1 cellular context compared by ENCODE assay signal in genomic region chr11:12853652-12854296, GRCh38.
TF ChIP-seq lines count a peak whose summit lies in the region.

No MANE protein-coding gene starts in this region.

TF ChIP-seq in K562, 482 proteins besides CTCF, POLR2A, EP300 and RAD21 (continued from another document and continues in another):
- no peak for TF ChIP-seq PPARD (CRISPR knock-in tag; IDR thresholded peaks at IDR 0.05)
- TF ChIP-seq MCM7 (IDR thresholded peaks at IDR 0.05), result no peak
- TF ChIP-seq IFI16 (CRISPR knock-in tag; IDR thresholded peaks at IDR 0.05), result no peak
- TF ChIP-seq HDAC3 (IDR thresholded peaks at IDR 0.05; ENCODE audit: borderline replicate concordance, partially characterized antibody), result peak; percentile 72
- no peak for TF ChIP-seq SNRNP70 (optimal IDR thresholded peaks at IDR 0.05; ENCODE audit: low read depth, low read length)
- TF ChIP-seq POLR2H (tag; IDR thresholded peaks at IDR 0.05; ENCODE audit: low read depth), result no peak
- TF ChIP-seq E2F4 (CRISPR knock-in tag; IDR thresholded peaks at IDR 0.05; ENCODE audit: low read depth), result no peak
- no peak for TF ChIP-seq MIER1 (IDR thresholded peaks at IDR 0.05; ENCODE audit: low read depth)
- no peak for TF ChIP-seq TCF15 (CRISPR knock-in tag; IDR thresholded peaks at IDR 0.05)
- no peak for TF ChIP-seq ZBTB26 (CRISPR knock-in tag; IDR thresholded peaks at IDR 0.05)
- TF ChIP-seq CBX5 (IDR thresholded peaks at IDR 0.05; ENCODE audit: borderline replicate concordance, low read depth), result no peak
- TF ChIP-seq CREB5 (CRISPR knock-in tag; IDR thresholded peaks at IDR 0.05), result no peak
- no peak for TF ChIP-seq ZNF79 (CRISPR knock-in tag; IDR thresholded peaks at IDR 0.05; ENCODE audit: low read depth)
- no peak for TF ChIP-seq ATF4 (CRISPR knock-in tag; IDR thresholded peaks at IDR 0.05)
- TF ChIP-seq NFRKB (IDR thresholded peaks at IDR 0.05; ENCODE audit: low read depth), result no peak
- no peak for TF ChIP-seq HINFP (tag; conservative IDR thresholded peaks at IDR 0.05; ENCODE audit: low read depth)
- TF ChIP-seq ZNF699 (CRISPR knock-in tag; IDR thresholded peaks at IDR 0.05; ENCODE audit: insufficient replicate concordance), result no peak
- no peak for TF ChIP-seq MYNN (IDR thresholded peaks at IDR 0.05)
- TF ChIP-seq MYNN (CRISPR knock-in tag; IDR thresholded peaks at IDR 0.05), result no peak
- no peak for TF ChIP-seq KLF10 (CRISPR knock-in tag; IDR thresholded peaks at IDR 0.05)
- no peak for TF ChIP-seq ZNF316 (IDR thresholded peaks at IDR 0.05)
- TF ChIP-seq RB1 (IDR thresholded peaks at IDR 0.05; ENCODE audit: low read depth), result peak; percentile 38; the same call in 1 of the 2 replicates
- no peak for TF ChIP-seq ZC3H4 (CRISPR knock-in tag; IDR thresholded peaks at IDR 0.05; ENCODE audit: borderline replicate concordance)
- TF ChIP-seq TAF7 (tag; IDR thresholded peaks at IDR 0.05), result no peak
- 0 out of 2 replicates have a peak, but pooled peaks have one; percentile 19 for TF ChIP-seq NR2C1 (IDR thresholded peaks at IDR 0.05)
- TF ChIP-seq NR2C1 (tag; IDR thresholded peaks at IDR 0.05), result peak; percentile 55; the same call in 1 of the 2 replicates
- TF ChIP-seq HES1 (IDR thresholded peaks at IDR 0.05; ENCODE audit: low read depth), result no peak
- TF ChIP-seq ZSCAN32 (CRISPR knock-in tag; IDR thresholded peaks at IDR 0.05), result no peak
- TF ChIP-seq ZNF764 (CRISPR knock-in tag; IDR thresholded peaks at IDR 0.05; ENCODE audit: low read depth), result no peak
- no peak for TF ChIP-seq SAP30 (IDR thresholded peaks at IDR 0.05; ENCODE audit: borderline replicate concordance, insufficient read depth, low read depth, low read length, poor library complexity, severe bottlenecking)
- TF ChIP-seq ZNF830 (CRISPR knock-in tag; IDR thresholded peaks at IDR 0.05), result no peak
- TF ChIP-seq MITF (IDR thresholded peaks at IDR 0.05), result 0 out of 2 replicates have a peak, but pooled peaks have one; percentile 39
- no peak for TF ChIP-seq CHD4 (IDR thresholded peaks at IDR 0.05; ENCODE audit: insufficient read depth, insufficient replicate concordance, low read depth, low read length, poor library complexity, severe bottlenecking)
- peak; percentile 59 for TF ChIP-seq STAT5A (IDR thresholded peaks at IDR 0.05; ENCODE audit: borderline replicate concordance, low read length)
- no peak for TF ChIP-seq ZNF449 (CRISPR knock-in tag; IDR thresholded peaks at IDR 0.05)
- no peak for TF ChIP-seq NR2C2 (CRISPR knock-in tag; IDR thresholded peaks at IDR 0.05)
- no peak; the same call in 1 of the 2 replicates for TF ChIP-seq NR2C2 (tag; IDR thresholded peaks at IDR 0.05)
- TF ChIP-seq ATF7 (IDR thresholded peaks at IDR 0.05), result no peak
- no peak for TF ChIP-seq HDGF (IDR thresholded peaks at IDR 0.05)
- TF ChIP-seq MAZ (CRISPR knock-in tag; conservative IDR thresholded peaks at IDR 0.05 in 1 of 2, IDR thresholded peaks at IDR 0.05 in 1 of 2), result peak in 1 of 2 experiments; percentile 26; a peak in 1 of 4 replicates
- TF ChIP-seq ELF4 (CRISPR knock-in tag; IDR thresholded peaks at IDR 0.05), result no peak
- TF ChIP-seq CTBP1 (IDR thresholded peaks at IDR 0.05; ENCODE audit: borderline replicate concordance), result peak; percentile 86
- no peak for TF ChIP-seq KAT2B (IDR thresholded peaks at IDR 0.05; ENCODE audit: low read depth, low read length)
- no peak for TF ChIP-seq E2F5 (CRISPR knock-in tag; IDR thresholded peaks at IDR 0.05)
- no peak for TF ChIP-seq SMAD3 (CRISPR knock-in tag; conservative IDR thresholded peaks at IDR 0.05)
- TF ChIP-seq SRSF1 (IDR thresholded peaks at IDR 0.05; ENCODE audit: low read depth, low read length), result no peak
- no peak for TF ChIP-seq STAT6 (CRISPR knock-in tag; IDR thresholded peaks at IDR 0.05)
- no peak for TF ChIP-seq DACH1 (IDR thresholded peaks at IDR 0.05; ENCODE audit: partially characterized antibody)
- TF ChIP-seq RBM39 (optimal IDR thresholded peaks at IDR 0.05; ENCODE audit: low read depth, low read length), result no peak
- no peak; the same call in 1 of the 2 replicates for TF ChIP-seq ESRRA (IDR thresholded peaks at IDR 0.05; ENCODE audit: borderline replicate concordance, low read depth)
- TF ChIP-seq ZNF23 (CRISPR knock-in tag; IDR thresholded peaks at IDR 0.05), result no peak
- no peak for TF ChIP-seq HDAC8 (tag; IDR thresholded peaks at IDR 0.05)
- no peak for TF ChIP-seq KDM2B (CRISPR knock-in tag; IDR thresholded peaks at IDR 0.05)
